In genomic region chr1:51276286-51276685, GRCh38 we compare ENCODE assay signal across 20 cellular contexts. TPM values are rescaled to one million over a fixed set of nuclear protein-coding genes. Genes with fewer than 3 reads are reported as not detected.
DNase-seq lines count a peak whose midpoint lies in the region; TF ChIP-seq lines count a peak whose summit lies in the region.
"Had no signal": no experiment of that assay in that cellular context is flagged by ENCODE, and none has a peak within 500 bp of the region (broad histone marks: within the 10 kb centered on the region; RNA-seq: fewer than 3 reads in every experiment).

No MANE protein-coding gene starts in this region.

- TF ChIP-seq CTCF in MCF 10A (IDR thresholded peaks at IDR 0.05; ENCODE audit: unreplicated experiment) (no peak), breast epithelium (IDR thresholded peaks at IDR 0.05) (no peak), osteocyte (IDR thresholded peaks at IDR 0.05) (no peak), HFFc6 (IDR thresholded peaks at IDR 0.05) (no peak), Calu3 (IDR thresholded peaks at IDR 0.05; ENCODE audit: unreplicated experiment) (no peak)

- H3K36me3 Mint-ChIP-seq in MCF 10A (ENCODE audit: insufficient read depth, unreplicated experiment) (peaks cover 26% of the 10 kb centered on the region), osteocyte (ENCODE audit: unreplicated experiment) (peaks cover 20% of the 10 kb centered on the region), HFFc6 (ENCODE audit: low read depth) (peaks cover 8% of the 10 kb centered on the region), Calu3 (ENCODE audit: insufficient read depth, unreplicated experiment) (peaks cover 5% of the 10 kb centered on the region)

- CTCF ChIA-PET in MCF 10A (lab: Yijun Ruan, JAX) (interaction anchor here (0.7 to 1.2 kb wide), 3 partner anchors 19 to 87 kb away, joined by 3 to 4 read pairs (median 3); no protein-coding TSS in a partner anchor), Calu3 (lab: Charles Lee) (no interaction called here)

- intact Hi-C loops in MCF 10A (cut with micrococcal nuclease), result no loop called here
- intact Hi-C loops in breast epithelium (cut with DNase I; ENCODE audit: low total_unique reads), result no loop called here
- intact Hi-C loops in Calu3 (cut with micrococcal nuclease; ENCODE audit: unreplicated experiment), result no loop called here

- BruUV-seq in MCF 10A (replicated peaks; lab: Mats Ljungman, UMichigan) (no TSS peak), Calu3 (replicated peaks; lab: Mats Ljungman, UMichigan) (no TSS peak)

- no peak overlapping the region for H3K4me3 Mint-ChIP-seq in MCF 10A (ENCODE audit: unreplicated experiment)
- no peak overlapping the region for H3K4me3 Mint-ChIP-seq in osteocyte (ENCODE audit: unreplicated experiment)
- no peak overlapping the region for H3K4me3 Mint-ChIP-seq in HFFc6
- H3K4me3 Mint-ChIP-seq in Calu3 (ENCODE audit: low read depth, unreplicated experiment), result no peak overlapping the region

- no peak overlapping the region for H3K4me3 ChIP-seq in breast epithelium
- H3K4me3 ChIP-seq: HAP-1 had no signal

- H3K27me3 ChIP-seq in breast epithelium, result no peaks in the 10 kb centered on the region

- H3K4me1 Mint-ChIP-seq in MCF 10A (ENCODE audit: insufficient read depth, unreplicated experiment), result peaks cover 7% of the 10 kb centered on the region
- peaks cover 16% of the 10 kb centered on the region for H3K4me1 Mint-ChIP-seq in osteocyte (ENCODE audit: unreplicated experiment)
- peaks cover under 1% of the 10 kb centered on the region; the same call in 1 of the 2 replicates for H3K4me1 Mint-ChIP-seq in HFFc6 (ENCODE audit: low read depth)
- H3K4me1 Mint-ChIP-seq in Calu3 (ENCODE audit: low read depth, unreplicated experiment), result no peaks in the 10 kb centered on the region

- no peak for TF ChIP-seq POLR2A in breast epithelium (IDR thresholded peaks at IDR 0.05)

- no peak overlapping the region for H3K27ac ChIP-seq in breast epithelium
- H3K27ac ChIP-seq: C4-2B, HL-60 had no signal

- H3K36me3 ChIP-seq in breast epithelium, result no peaks in the 10 kb centered on the region
- H3K36me3 ChIP-seq: HAP-1 had no signal

- POLR2A ChIA-PET in MCF 10A (lab: Yijun Ruan, JAX), result interaction anchor here (0.8 to 2.4 kb wide), 2 partner anchors 20 to 39 kb away, joined by 4 to 29 read pairs; partner anchors contain the start of gene RNF11

- H3K4me1 ChIP-seq in breast epithelium, result no peaks in the 10 kb centered on the region

- DNase-seq in MCF 10A (ENCODE audit: unreplicated experiment) (peak; percentile 28), breast epithelium (ENCODE audit: low spot score in 2 of 2) (no peak), NCI-H345 treated with DMSO at 0.1 percent for 48 hours (lab: John Stamatoyannopoulos, UW; ENCODE audit: unreplicated experiment) (peak; percentile 57), amniotic epithelial cell (ENCODE audit: low read depth) (peak; percentile 25), osteocyte (ENCODE audit: extremely low spot score, unreplicated experiment) (peak; percentile 32), HFFc6 (no peak), Calu3 (no peak), 8988T (no peak)
- DNase-seq: AML-193, GDM1, IMR-90, NCI-H1417 treated with DMSO at 0.1 percent for 48 hours, NCI-H187 treated with DMSO at 0.1 percent for 48 hours, NCI-H2171 treated with DMSO at 0.1 percent for 48 hours, NCI-H774, OCI-M1, T-helper 1 cell had no signal

- H3K27me3 Mint-ChIP-seq in MCF 10A (ENCODE audit: insufficient read depth, unreplicated experiment) (no peaks in the 10 kb centered on the region), osteocyte (ENCODE audit: unreplicated experiment) (no peaks in the 10 kb centered on the region), HFFc6 (ENCODE audit: insufficient read depth) (no peaks in the 10 kb centered on the region), Calu3 (ENCODE audit: unreplicated experiment) (no peaks in the 10 kb centered on the region)

- no peaks in the 10 kb centered on the region for H3K9me3 ChIP-seq in breast epithelium
- H3K9me3 ChIP-seq: HAP-1 had no signal

- H3K9me3 Mint-ChIP-seq in MCF 10A (ENCODE audit: unreplicated experiment) (no peaks in the 10 kb centered on the region), osteocyte (ENCODE audit: unreplicated experiment) (no peaks in the 10 kb centered on the region), HFFc6 (no peaks in the 10 kb centered on the region), Calu3 (ENCODE audit: low read depth, unreplicated experiment) (no peaks in the 10 kb centered on the region)

- H3K27ac Mint-ChIP-seq in MCF 10A (ENCODE audit: low read depth, unreplicated experiment) (no peak overlapping the region), osteocyte (ENCODE audit: unreplicated experiment) (no peak overlapping the region), HFFc6 (no peak overlapping the region), Calu3 (ENCODE audit: unreplicated experiment) (no peak overlapping the region)

RNA-seq across cellular contexts. Expression of gene RNF11, which starts 40.2 kb away (rescaled TPM):
- total RNA-seq in MCF 10A (2022) (73.1 and 86.0 TPM in 2 replicates), breast epithelium (100 to 1,000 TPM in 1 of 3 donors, 10 to 100 TPM in 2; 96.0 to 100 (median 96.9) TPM), osteocyte (100 and 102 TPM in 2 replicates), Calu3 (2022) (78.1 and 82.1 TPM in 2 replicates)
- 100 to 1,000 TPM; 114 to 147 (median 128) TPM for total RNA-seq in HFFc6 (2021; fragmentation: NEBNext Ultra II Directional; extraction: Animal tissue kit (Norgen Biotek cat#: 25700))

RNA-seq across cellular contexts. Expression of gene TTC39A, which starts 54.1 kb away (rescaled TPM):
- total RNA-seq in MCF 10A (2022) (0.35 and 1.2 TPM in 2 replicates), breast epithelium (100 to 1,000 TPM in 1 of 3 donors, 10 to 100 TPM in 1, under 1 TPM in 1; 0.96 to 111 (median 72.1) TPM), osteocyte (0.73 and 1.3 TPM in 2 replicates), Calu3 (2022) (18.8 and 19.1 TPM in 2 replicates)
- total RNA-seq in HFFc6 (2021; fragmentation: NEBNext Ultra II Directional; extraction: Animal tissue kit (Norgen Biotek cat#: 25700)), result under 1 TPM in 4 of 6 experiments, not detected in 2; 0.10 to 0.52 (median 0.17) TPM

Comparison
In these comparisons a context has a peak if more than half of its experiments do, and no peak if none do; other contexts are left out.
1. DNase-seq: peak in MCF 10A (single experiment), NCI-H345 treated with DMSO at 0.1 percent for 48 hours (single experiment), amniotic epithelial cell (single experiment) and osteocyte (single experiment); none in breast epithelium (0 of 2), HFFc6 (single experiment), Calu3 (single experiment) and 8988T (single experiment).